In genomic region chr17:39926588-39927100, GRCh38 we compare ENCODE assay signal across 8 cellular contexts. TPM values are rescaled to one million over a fixed set of nuclear protein-coding genes. Genes with fewer than 3 reads are reported as not detected.
DNase-seq lines count a peak whose midpoint lies in the region; ATAC-seq and TF ChIP-seq lines count a peak whose summit lies in the region.

No MANE protein-coding gene starts in this region.

- H3K36me3 ChIP-seq in heart left ventricle: peaks cover 0 to 26% (median 24%) of the 10 kb centered on the region in 9 donors

- H3K4me3 ChIP-seq in HFF-Myc (replicated peaks; ENCODE audit: low read depth, low read length): peak overlapping the region; percentile 81
- H3K4me3 ChIP-seq in heart left ventricle: peak overlapping the region; percentile 59 to 96 (median 78)

- no peaks in the 10 kb centered on the region for H3K27me3 Mint-ChIP-seq in Calu3 (ENCODE audit: unreplicated experiment)
- H3K27me3 Mint-ChIP-seq in activated naive CD4-positive, alpha-beta T cell treated with anti-CD3 and anti-CD28 coated beads, Interleukin-2, amount 10 ng/mL, durations not matched to agents 7 days and 5 days: no peaks in the 10 kb centered on the region

- H3K36me3 Mint-ChIP-seq in Calu3 (ENCODE audit: insufficient read depth, unreplicated experiment): peaks cover 78% of the 10 kb centered on the region
- peaks cover 34% of the 10 kb centered on the region for H3K36me3 Mint-ChIP-seq in activated naive CD4-positive, alpha-beta T cell treated with anti-CD3 and anti-CD28 coated beads, Interleukin-2, amount 10 ng/mL, durations not matched to agents 7 days and 5 days

- TF ChIP-seq POLR2A in heart left ventricle (IDR thresholded peaks at IDR 0.05): no peak

- H3K4me3 Mint-ChIP-seq in Calu3 (ENCODE audit: low read depth, unreplicated experiment): peak overlapping the region; percentile 74
- peak overlapping the region; percentile 81 for H3K4me3 Mint-ChIP-seq in activated naive CD4-positive, alpha-beta T cell treated with anti-CD3 and anti-CD28 coated beads, Interleukin-2, amount 10 ng/mL, durations not matched to agents 7 days and 5 days

- TF ChIP-seq CTCF in Calu3 (IDR thresholded peaks at IDR 0.05; ENCODE audit: unreplicated experiment): no peak
- TF ChIP-seq CTCF in HFF-Myc (IDR thresholded peaks at IDR 0.05; ENCODE audit: low read depth, low read length, missing control alignments): no peak
- TF ChIP-seq CTCF in heart left ventricle (IDR thresholded peaks at IDR 0.05): no peak

- DNase-seq in Calu3: no peak
- DNase-seq in HFF-Myc (ENCODE audit: extremely low read depth, low read depth): no peak
- peak; percentile 38 for DNase-seq in RKO (ENCODE audit: low spot score)
- DNase-seq in activated naive CD4-positive, alpha-beta T cell treated with anti-CD3 and anti-CD28 coated beads, Interleukin-2, amount 10 ng/mL, durations not matched to agents 7 days and 5 days: peak; percentile 85
- peak in 4 of 5 donors; percentile 33 to 48 (median 40) for DNase-seq in heart left ventricle
- peak; percentile 10 for DNase-seq in retina
- DNase-seq in Ammon's horn (ENCODE audit: low spot score): no peak

- CTCF ChIA-PET in Calu3 (lab: Charles Lee): interaction anchor here (0.5 to 109.6 kb wide), 63 partner anchors 9 to 1753 kb away, joined by 3 to 8195 read pairs (median 7); partner anchors contain the start of genes CSF3, ERBB2, GRB7 and GSDMA
- CTCF ChIA-PET in activated naive CD4-positive, alpha-beta T cell treated with anti-CD3 and anti-CD28 coated beads, Interleukin-2, amount 10 ng/mL, durations not matched to agents 7 days and 5 days (lab: Charles Lee): interaction anchor here (1.1 to 2.3 kb wide), 5 partner anchors 13 to 54 kb away, joined by 3 to 9 read pairs (median 4); partner anchors contain the start of gene PSMD3

- H3K4me1 Mint-ChIP-seq in Calu3 (ENCODE audit: low read depth, unreplicated experiment): peaks cover 60% of the 10 kb centered on the region
- peaks cover 60% of the 10 kb centered on the region for H3K4me1 Mint-ChIP-seq in activated naive CD4-positive, alpha-beta T cell treated with anti-CD3 and anti-CD28 coated beads, Interleukin-2, amount 10 ng/mL, durations not matched to agents 7 days and 5 days

- no peaks in the 10 kb centered on the region for H3K9me3 ChIP-seq in heart left ventricle

- ATAC-seq in heart left ventricle (peak in 2 of 4 donors; percentile 7 to 10), GM21360 (IDR thresholded peaks at IDR 0.05; ENCODE audit: unreplicated experiment) (no peak)

- H3K27ac ChIP-seq in heart left ventricle: peak overlapping the region in 11 of 12 donors; percentile 79 to 98 (median 95)

- H3K4me1 ChIP-seq in heart left ventricle: peaks cover 6 to 75% (median 49%) of the 10 kb centered on the region in 12 donors

- no peaks in the 10 kb centered on the region for H3K27me3 ChIP-seq in heart left ventricle

- 3 to 13% (median 3%) methylated on average over 3 to 15 of the region's 15 CpGs for WGBS in heart left ventricle, 4 donors

- H3K9me3 Mint-ChIP-seq in Calu3 (ENCODE audit: low read depth, unreplicated experiment): no peaks in the 10 kb centered on the region
- no peaks in the 10 kb centered on the region for H3K9me3 Mint-ChIP-seq in activated naive CD4-positive, alpha-beta T cell treated with anti-CD3 and anti-CD28 coated beads, Interleukin-2, amount 10 ng/mL, durations not matched to agents 7 days and 5 days

- BruUV-seq in Calu3 (replicated peaks; lab: Mats Ljungman, UMichigan): no TSS peak

- intact Hi-C loops in Calu3 (cut with micrococcal nuclease; ENCODE audit: unreplicated experiment) (loop anchor here (1.0 to 10.0 kb wide), 4 partner anchors 220 to 491 kb away; partner anchors contain the start of genes CDC6, PGAP3 and TOP2A), heart left ventricle (cut with DNase I) (loop anchor here in 4 of 10 donors (1.0 to 10.0 kb wide), 6 partner anchors 27 to 62 kb away; partner anchors contain the start of genes PSMD3 (in 2 of the 4), IKZF3 (in 1 of the 4) and ZPBP2 (in 1 of the 4))

- peak overlapping the region; percentile 66 for H3K27ac Mint-ChIP-seq in Calu3 (ENCODE audit: unreplicated experiment)
- peak overlapping the region; percentile 98 for H3K27ac Mint-ChIP-seq in activated naive CD4-positive, alpha-beta T cell treated with anti-CD3 and anti-CD28 coated beads, Interleukin-2, amount 10 ng/mL, durations not matched to agents 7 days and 5 days

RNA-seq across cellular contexts. Expression of gene ORMDL3, which starts 0.8 kb away (rescaled TPM):
- total RNA-seq in Calu3 (2022) (1,738 and 1,968 TPM in 2 replicates), heart left ventricle (100 to 1,000 TPM in 1 of 9 donors, 10 to 100 TPM in 8; 40.0 to 111 (median 59.2) TPM)
- 10 to 100 TPM; 49.9 to 64.0 TPM for polyA plus RNA-seq in heart left ventricle

RNA-seq across cellular contexts. Expression of gene LRRC3C, which starts 0.9 kb away (rescaled TPM):
- total RNA-seq in Calu3 (2022) (not detected in 2 replicates), heart left ventricle (not detected)
- polyA plus RNA-seq in heart left ventricle: not detected

RNA-seq across cellular contexts. Expression of gene GSDMB, which starts 8.2 kb away (rescaled TPM):
- total RNA-seq in Calu3 (2022) (711 and 1,257 TPM in 2 replicates), heart left ventricle (1 to 10 TPM; 1.6 to 5.3 (median 2.8) TPM)
- 1 to 10 TPM; 2.0 to 4.7 TPM for polyA plus RNA-seq in heart left ventricle

RNA-seq across cellular contexts. Expression of gene GSDMA, which starts 36.2 kb away (rescaled TPM):
- total RNA-seq in Calu3 (2022) (0.33 and 1.9 TPM in 2 replicates), heart left ventricle (1 to 10 TPM in 2 of 9 donors, under 1 TPM in 5, not detected in 2; 0.35 to 3.7 (median 0.52) TPM)
- under 1 TPM in 1 of 2 donors, not detected in 1; 0.08 TPM for polyA plus RNA-seq in heart left ventricle

RNA-seq across cellular contexts. Expression of gene PSMD3, which starts 54.0 kb away (rescaled TPM):
- total RNA-seq in Calu3 (2022) (2,152 and 2,179 TPM in 2 replicates), heart left ventricle (100 to 1,000 TPM in 2 of 9 donors, 10 to 100 TPM in 7; 68.9 to 117 (median 83.3) TPM)
- 100 to 1,000 TPM in 1 of 2 donors, 10 to 100 TPM in 1; 72.6 to 142 TPM for polyA plus RNA-seq in heart left ventricle

Comparison
In these comparisons a context has a peak if more than half of its experiments do, and no peak if none do; other contexts are left out.
1. DNase-seq: peak in RKO (single experiment), activated naive CD4-positive, alpha-beta T cell treated with anti-CD3 and anti-CD28 coated beads, Interleukin-2, amount 10 ng/mL, durations not matched to agents 7 days and 5 days (single experiment), heart left ventricle (4 of 5) and retina (single experiment); none in Calu3 (single experiment), HFF-Myc (single experiment) and Ammon's horn (single experiment).
2. RNA of gene ORMDL3, which starts 0.8 kb away (total RNA-seq): 1,738 to 1,968 TPM in Calu3; 40.0 to 111 TPM in heart left ventricle; every median in the first group is over 10 times any median in the second.
3. RNA of gene GSDMB, which starts 8.2 kb away (total RNA-seq): 711 to 1,257 TPM in Calu3; 1.6 to 5.3 TPM in heart left ventricle; every median in the first group is over 100 times any median in the second.